ENCODE assay signal across 2 cellular contexts in the genomic region with DNA sequence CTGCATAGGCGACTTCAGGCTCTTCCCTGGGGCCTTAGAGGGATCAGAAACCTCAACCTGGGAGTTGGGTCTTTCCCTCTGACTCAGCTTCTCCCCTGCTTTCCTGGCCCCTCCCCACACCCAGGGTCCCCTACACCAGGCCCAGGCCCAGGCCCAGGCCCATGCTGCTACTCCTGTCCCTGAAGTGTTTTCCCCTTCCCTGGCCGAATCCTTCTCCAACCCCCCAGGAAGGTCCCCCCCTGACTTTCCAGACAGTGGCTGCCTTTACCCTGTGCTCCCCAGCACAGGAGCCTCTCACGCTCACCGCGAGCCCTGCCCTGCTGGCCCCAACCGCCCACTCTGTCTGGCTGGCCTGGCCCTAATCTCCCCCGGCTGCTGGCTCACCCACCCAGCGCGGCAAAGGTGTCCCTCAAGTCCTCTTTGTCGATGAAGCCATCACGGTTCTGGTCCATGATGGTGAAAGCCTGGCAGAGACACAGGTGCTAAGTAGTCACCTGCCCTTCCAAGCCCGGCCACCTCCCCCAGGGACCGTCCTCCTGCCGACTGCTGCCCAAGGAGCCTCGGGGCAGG.
A peak's percentile ranks its signal among the peaks of the same experiment; 100 is the strongest.
TF ChIP-seq lines count a peak whose summit lies in the region.

No MANE protein-coding gene starts in this region.

TF ChIP-seq in HEK293, 187 proteins besides CTCF, POLR2A, EP300 and RAD21:
- TF ChIP-seq ZNF341 (tag by site-specific recombination; IDR thresholded peaks at IDR 0.05; ENCODE audit: low read depth) (peak; percentile 44), YY1 (tag by site-specific recombination; IDR thresholded peaks at IDR 0.05) (no peak), EGR2 (tag by site-specific recombination; IDR thresholded peaks at IDR 0.05; ENCODE audit: low read depth) (peak; percentile 54), ZFHX2 (tag by site-specific recombination; conservative IDR thresholded peaks at IDR 0.05) (peak; percentile 37), ZNF747 (tag by site-specific recombination; IDR thresholded peaks at IDR 0.05) (no peak), ZNF660 (tag by site-specific recombination; IDR thresholded peaks at IDR 0.05) (no peak), GLIS2 (tag by site-specific recombination; IDR thresholded peaks at IDR 0.05) (0 out of 2 replicates have a peak, but pooled peaks have one; percentile 12), GLIS1 (tag by site-specific recombination; IDR thresholded peaks at IDR 0.05) (peak; percentile 53), ZNF426 (tag by site-specific recombination; IDR thresholded peaks at IDR 0.05) (no peak)
- TF ChIP-seq, protein P1, sequence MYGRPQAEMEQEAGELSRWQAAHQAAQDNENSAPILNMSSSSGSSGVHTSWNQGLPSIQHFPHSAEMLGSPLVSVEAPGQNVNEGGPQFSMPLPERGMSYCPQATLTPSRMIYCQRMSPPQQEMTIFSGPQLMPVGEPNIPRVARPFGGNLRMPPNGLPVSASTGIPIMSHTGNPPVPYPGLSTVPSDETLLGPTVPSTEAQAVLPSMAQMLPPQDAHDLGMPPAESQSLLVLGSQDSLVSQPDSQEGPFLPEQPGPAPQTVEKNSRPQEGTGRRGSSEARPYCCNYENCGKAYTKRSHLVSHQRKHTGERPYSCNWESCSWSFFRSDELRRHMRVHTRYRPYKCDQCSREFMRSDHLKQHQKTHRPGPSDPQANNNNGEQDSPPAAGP (tag by site-specific recombination; IDR thresholded peaks at IDR 0.05), result no peak
- TF ChIP-seq, protein P2, sequence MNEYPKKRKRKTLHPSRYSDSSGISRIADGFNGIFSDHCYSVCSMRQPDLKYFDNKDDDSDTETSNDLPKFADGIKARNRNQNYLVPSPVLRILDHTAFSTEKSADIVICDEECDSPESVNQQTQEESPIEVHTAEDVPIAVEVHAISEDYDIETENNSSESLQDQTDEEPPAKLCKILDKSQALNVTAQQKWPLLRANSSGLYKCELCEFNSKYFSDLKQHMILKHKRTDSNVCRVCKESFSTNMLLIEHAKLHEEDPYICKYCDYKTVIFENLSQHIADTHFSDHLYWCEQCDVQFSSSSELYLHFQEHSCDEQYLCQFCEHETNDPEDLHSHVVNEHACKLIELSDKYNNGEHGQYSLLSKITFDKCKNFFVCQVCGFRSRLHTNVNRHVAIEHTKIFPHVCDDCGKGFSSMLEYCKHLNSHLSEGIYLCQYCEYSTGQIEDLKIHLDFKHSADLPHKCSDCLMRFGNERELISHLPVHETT (tag by site-specific recombination; IDR thresholded peaks at IDR 0.05), result no peak

TF ChIP-seq in K562, 482 proteins besides CTCF, POLR2A, EP300 and RAD21:
- TF ChIP-seq EGR1 (conservative IDR thresholded peaks at IDR 0.05), result peak; percentile 59
- TF ChIP-seq CBX3 (IDR thresholded peaks at IDR 0.05; ENCODE audit: borderline replicate concordance in 1 of 2, low read length in 2 of 2), result no peak
TF ChIP-seq in K562: peak in this region for 1.
